In the genomic region with DNA sequence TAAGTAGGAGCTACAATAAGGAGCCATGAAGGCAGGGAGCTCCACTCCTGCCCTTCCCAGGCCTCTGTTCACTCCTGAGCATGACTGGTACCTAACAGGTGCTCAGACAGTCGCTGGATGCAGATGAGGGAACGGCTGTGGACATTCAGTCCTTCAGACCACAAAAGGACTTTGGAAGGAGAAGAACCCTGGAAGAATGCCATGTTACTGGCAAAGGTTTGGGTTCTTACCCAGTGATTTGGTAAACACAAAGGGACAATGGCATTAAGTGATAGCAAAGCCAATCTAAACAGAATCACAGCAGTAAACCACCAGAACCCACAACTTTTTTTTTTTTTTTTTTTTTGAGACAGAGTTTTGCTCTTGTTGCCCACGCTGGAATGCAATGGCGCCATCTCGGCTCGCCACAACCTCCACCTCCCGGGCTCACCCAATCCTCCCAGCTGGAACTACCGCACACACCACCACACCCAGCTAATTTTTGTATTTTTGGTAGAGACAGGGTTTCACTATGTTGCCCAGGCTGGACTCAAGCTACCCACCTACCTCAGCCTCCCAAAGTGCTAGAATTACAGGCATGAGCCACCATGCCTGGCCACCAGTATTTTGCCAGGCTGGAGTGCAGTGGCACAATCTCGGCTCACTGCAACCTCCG, we compare ENCODE assay signal across 1 cellular context.
TF ChIP-seq lines count a peak whose summit lies in the region.

No MANE protein-coding gene starts in this region.

TF ChIP-seq in HepG2, 621 proteins besides CTCF, POLR2A, EP300 and RAD21:
- TF ChIP-seq MED8 (CRISPR knock-in tag; IDR thresholded peaks at IDR 0.05; ENCODE audit: insufficient replicate concordance) (no peak), ZSCAN5A (CRISPR knock-in tag; IDR thresholded peaks at IDR 0.05; ENCODE audit: borderline replicate concordance) (no peak), FIP1L1 (IDR thresholded peaks at IDR 0.05; ENCODE audit: borderline replicate concordance, insufficient read depth, low read depth, low read length) (no peak), ZNF121 (CRISPR knock-in tag; IDR thresholded peaks at IDR 0.05) (no peak), ZNF570 (CRISPR knock-in tag; IDR thresholded peaks at IDR 0.05; ENCODE audit: borderline replicate concordance) (no peak), HNRNPH1 (optimal IDR thresholded peaks at IDR 0.05; ENCODE audit: low read depth, low read length) (no peak), SIX4 (CRISPR knock-in tag; IDR thresholded peaks at IDR 0.05) (no peak), HNF1A (IDR thresholded peaks at IDR 0.05; ENCODE audit: low read depth) (no peak), HNF1A (CRISPR knock-in tag; IDR thresholded peaks at IDR 0.05; ENCODE audit: borderline replicate concordance) (no peak), MATR3 (CRISPR knock-in tag; IDR thresholded peaks at IDR 0.05) (no peak), SCMH1 (CRISPR knock-in tag; IDR thresholded peaks at IDR 0.05; ENCODE audit: borderline replicate concordance) (no peak), ZNF44 (CRISPR knock-in tag; IDR thresholded peaks at IDR 0.05) (no peak), REXO4 (CRISPR knock-in tag; IDR thresholded peaks at IDR 0.05; ENCODE audit: borderline replicate concordance) (no peak), ZNF749 (CRISPR knock-in tag; IDR thresholded peaks at IDR 0.05; ENCODE audit: borderline replicate concordance) (no peak), AGO1 (IDR thresholded peaks at IDR 0.05; ENCODE audit: low read depth, low read length, poor library complexity, severe bottlenecking) (no peak), ZNF782 (CRISPR knock-in tag; IDR thresholded peaks at IDR 0.05; ENCODE audit: borderline replicate concordance) (no peak), SP4 (CRISPR knock-in tag; IDR thresholded peaks at IDR 0.05) (no peak)
- TF ChIP-seq, protein P1, sequence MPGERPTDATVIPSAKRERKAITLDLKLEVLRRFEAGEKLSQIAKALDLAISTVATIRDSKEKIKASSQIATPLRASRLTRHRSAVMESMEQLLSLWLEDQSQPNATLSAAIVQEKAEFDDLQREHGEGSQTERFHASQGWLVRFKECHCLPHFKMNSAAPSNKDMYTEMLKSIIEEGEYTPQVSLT (CRISPR knock-in tag; IDR thresholded peaks at IDR 0.05; ENCODE audit: borderline replicate concordance, low read depth), result no peak
- TF ChIP-seq, protein P2, sequence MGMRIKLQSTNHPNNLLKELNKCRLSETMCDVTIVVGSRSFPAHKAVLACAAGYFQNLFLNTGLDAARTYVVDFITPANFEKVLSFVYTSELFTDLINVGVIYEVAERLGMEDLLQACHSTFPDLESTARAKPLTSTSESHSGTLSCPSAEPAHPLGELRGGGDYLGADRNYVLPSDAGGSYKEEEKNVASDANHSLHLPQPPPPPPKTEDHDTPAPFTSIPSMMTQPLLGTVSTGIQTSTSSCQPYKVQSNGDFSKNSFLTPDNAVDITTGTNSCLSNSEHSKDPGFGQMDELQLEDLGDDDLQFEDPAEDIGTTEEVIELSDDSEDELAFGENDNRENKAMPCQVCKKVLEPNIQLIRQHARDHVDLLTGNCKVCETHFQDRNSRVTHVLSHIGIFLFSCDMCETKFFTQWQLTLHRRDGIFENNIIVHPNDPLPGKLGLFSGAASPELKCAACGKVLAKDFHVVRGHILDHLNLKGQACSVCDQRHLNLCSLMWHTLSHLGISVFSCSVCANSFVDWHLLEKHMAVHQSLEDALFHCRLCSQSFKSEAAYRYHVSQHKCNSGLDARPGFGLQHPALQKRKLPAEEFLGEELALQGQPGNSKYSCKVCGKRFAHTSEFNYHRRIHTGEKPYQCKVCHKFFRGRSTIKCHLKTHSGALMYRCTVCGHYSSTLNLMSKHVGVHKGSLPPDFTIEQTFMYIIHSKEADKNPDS (CRISPR knock-in tag; IDR thresholded peaks at IDR 0.05), result no peak
